In genomic region chr20:44495257-44495656, GRCh38 we compare ENCODE assay signal across 10 cellular contexts. TPM values are rescaled to one million over a fixed set of nuclear protein-coding genes. Genes with fewer than 3 reads are reported as not detected.
DNase-seq lines count a peak whose midpoint lies in the region; ATAC-seq, FAIRE-seq and TF ChIP-seq lines count a peak whose summit lies in the region.
"Had no signal": no experiment of that assay in that cellular context is flagged by ENCODE, and none has a peak within 500 bp of the region (broad histone marks: within the 10 kb centered on the region; RNA-seq: fewer than 3 reads in every experiment).

No MANE protein-coding gene starts in this region.

- H3K4me1 ChIP-seq in A549 (peaks cover 47% of the 10 kb centered on the region), astrocyte (ENCODE audit: insufficient read depth, low read length) (peaks cover 50% of the 10 kb centered on the region), lower lobe of right lung (no peaks in the 10 kb centered on the region), colonic mucosa (no peaks in the 10 kb centered on the region)

- H3K27ac Mint-ChIP-seq in astrocyte (ENCODE audit: unreplicated experiment), result peak overlapping the region; percentile 97

- FAIRE-seq in A549 (lab: Jason Lieb, UNC) (no peak), astrocyte (lab: Jason Lieb, UNC) (no peak)

- H3K27me3 ChIP-seq in astrocyte (ENCODE audit: insufficient read depth, low read length), result no peaks in the 10 kb centered on the region
- no peaks in the 10 kb centered on the region for H3K27me3 ChIP-seq in lower lobe of right lung (ENCODE audit: low read depth)
- H3K27me3 ChIP-seq in colonic mucosa, result no peaks in the 10 kb centered on the region

- intact Hi-C loops in lower lobe of right lung (cut with DNase I), result no loop called here
- intact Hi-C loops in colonic mucosa (cut with DNase I), result no loop called here

- TF ChIP-seq CTCF in A549 (IDR thresholded peaks at IDR 0.05), result no peak
- no peak for TF ChIP-seq CTCF in astrocyte (IDR thresholded peaks at IDR 0.05; ENCODE audit: insufficient read depth, low read depth, low read length)
- TF ChIP-seq CTCF in lower lobe of right lung (IDR thresholded peaks at IDR 0.05), result no peak
- TF ChIP-seq CTCF in colonic mucosa (IDR thresholded peaks at IDR 0.05), result no peak

- H3K9me3 ChIP-seq in A549 (no peaks in the 10 kb centered on the region), astrocyte (ENCODE audit: insufficient read depth, low read depth, low read length) (no peaks in the 10 kb centered on the region), lower lobe of right lung (no peaks in the 10 kb centered on the region), colonic mucosa (no peaks in the 10 kb centered on the region)

- WGBS in A549 (ENCODE audit: missing lambda C conversion rate), result 93% methylated on average over 1 of the region's 1 CpG

- TF ChIP-seq EP300 in A549 (IDR thresholded peaks at IDR 0.05), result peak; percentile 19 to 22; a peak in 2 of 5 replicates

- peaks cover 12% of the 10 kb centered on the region for H3K36me3 Mint-ChIP-seq in astrocyte (ENCODE audit: low read depth, unreplicated experiment)

- H3K4me3 ChIP-seq in A549 (peak overlapping the region; percentile 15; the same call in 1 of the 3 replicates), astrocyte (ENCODE audit: insufficient read depth, low read depth, low read length) (no peak overlapping the region), lower lobe of right lung (no peak overlapping the region), colonic mucosa (no peak overlapping the region)

- peak; percentile 16 to 61 for ATAC-seq in A549
- peak; percentile 76 to 81 for ATAC-seq in lower lobe of right lung
- no peak for ATAC-seq in HG02798 (IDR thresholded peaks at IDR 0.05; ENCODE audit: poor library complexity, unreplicated experiment)

- H3K9me3 Mint-ChIP-seq in astrocyte (ENCODE audit: unreplicated experiment), result no peaks in the 10 kb centered on the region

- H3K79me2 ChIP-seq in astrocyte (ENCODE audit: insufficient read depth, low read length), result no peaks in the 10 kb centered on the region

- no peak for TF ChIP-seq POLR2A in A549 (IDR thresholded peaks at IDR 0.05; ENCODE audit: low read length)

- no peaks in the 10 kb centered on the region for H4K20me1 ChIP-seq in astrocyte (ENCODE audit: insufficient read depth, low read length)

- H3K9ac ChIP-seq in astrocyte (ENCODE audit: low read length) (peak overlapping the region; percentile 77), colonic mucosa (ENCODE audit: low read depth in 2 of 2, low read length in 2 of 2) (no peak overlapping the region)

- TF ChIP-seq RAD21 in A549 (conservative IDR thresholded peaks at IDR 0.05 in 1 of 2, IDR thresholded peaks at IDR 0.05 in 1 of 2), result no peak

- no peak overlapping the region for H2AFZ ChIP-seq in astrocyte (ENCODE audit: low read depth, low read length)

- peaks cover 11% of the 10 kb centered on the region for H3K36me3 ChIP-seq in astrocyte (ENCODE audit: insufficient read depth, low read length)
- peaks cover 97% of the 10 kb centered on the region for H3K36me3 ChIP-seq in lower lobe of right lung
- peaks cover 3% of the 10 kb centered on the region for H3K36me3 ChIP-seq in colonic mucosa

- peaks cover 41% of the 10 kb centered on the region for H3K4me1 Mint-ChIP-seq in astrocyte (ENCODE audit: low read depth, unreplicated experiment)

- H3K4me2 ChIP-seq in A549, result peak overlapping the region; percentile 78
- H3K4me2 ChIP-seq in astrocyte (ENCODE audit: low read length), result peak overlapping the region; percentile 45

- H3K27ac ChIP-seq in A549 (peak overlapping the region; percentile 86 to 90), astrocyte (ENCODE audit: low read depth, low read length) (peak overlapping the region; percentile 98), lower lobe of right lung (peak overlapping the region; percentile 0), colonic mucosa (no peak overlapping the region)

- H3K4me3 Mint-ChIP-seq in astrocyte (ENCODE audit: unreplicated experiment), result no peak overlapping the region

- DNase-seq in A549 (ENCODE audit: low read depth in 1 of 2, low spot score in 1 of 2), result peak in 1 of 2 experiments; percentile 78
- DNase-seq in M059J (ENCODE audit: low read depth), result peak; percentile 89
- peak; percentile 72 for DNase-seq in astrocyte (ENCODE audit: low read depth)
- no peak for DNase-seq in lower lobe of right lung
- DNase-seq in effector CD4-positive, alpha-beta T cell, result no peak
- DNase-seq in colonic mucosa, result no peak
- no peak for DNase-seq in NCI-H510A (lab: John Stamatoyannopoulos, UW)
- DNase-seq: DMS 273 treated with DMSO at 0.1 percent for 48 hours, occipital lobe had no signal

- POLR2A ChIA-PET in A549 (lab: Yijun Ruan, JAX), result interaction anchor here (1.2 kb wide), 1 partner anchor 20 kb away, joined by 7 read pairs; no protein-coding TSS in a partner anchor

- CTCF ChIA-PET in A549 (lab: Yijun Ruan, JAX), result interaction anchor here (1.0 to 2.6 kb wide), 5 partner anchors 26 to 329 kb away, joined by 3 to 10 read pairs (median 3); no protein-coding TSS in a partner anchor

- no peaks in the 10 kb centered on the region for H3K27me3 Mint-ChIP-seq in astrocyte (ENCODE audit: low read depth, unreplicated experiment)

TF ChIP-seq in A549, 52 proteins besides CTCF, POLR2A, EP300 and RAD21:
- peak; percentile 87 to 88 for TF ChIP-seq CEBPB (IDR thresholded peaks at IDR 0.05)
- TF ChIP-seq, protein P1, sequence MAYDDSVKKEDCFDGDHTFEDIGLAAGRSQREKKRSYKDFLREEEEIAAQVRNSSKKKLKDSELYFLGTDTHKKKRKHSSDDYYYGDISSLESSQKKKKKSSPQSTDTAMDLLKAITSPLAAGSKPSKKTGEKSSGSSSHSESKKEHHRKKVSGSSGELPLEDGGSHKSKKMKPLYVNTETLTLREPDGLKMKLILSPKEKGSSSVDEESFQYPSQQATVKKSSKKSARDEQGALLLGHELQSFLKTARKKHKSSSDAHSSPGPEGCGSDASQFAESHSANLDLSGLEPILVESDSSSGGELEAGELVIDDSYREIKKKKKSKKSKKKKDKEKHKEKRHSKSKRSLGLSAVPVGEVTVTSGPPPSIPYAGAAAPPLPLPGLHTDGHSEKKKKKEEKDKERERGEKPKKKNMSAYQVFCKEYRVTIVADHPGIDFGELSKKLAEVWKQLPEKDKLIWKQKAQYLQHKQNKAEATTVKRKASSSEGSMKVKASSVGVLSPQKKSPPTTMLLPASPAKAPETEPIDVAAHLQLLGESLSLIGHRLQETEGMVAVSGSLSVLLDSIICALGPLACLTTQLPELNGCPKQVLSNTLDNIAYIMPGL (CRISPR knock-in tag; IDR thresholded peaks at IDR 0.05; ENCODE audit: borderline replicate concordance), result no peak
- TF ChIP-seq ATOH8 (CRISPR knock-in tag; IDR thresholded peaks at IDR 0.05; ENCODE audit: low read depth), result 0 out of 2 replicates have a peak, but pooled peaks have one; percentile 31
- no peak for TF ChIP-seq RCOR1 (IDR thresholded peaks at IDR 0.05; ENCODE audit: low read depth, low read length)
- peak; percentile 49 for TF ChIP-seq MAFK (IDR thresholded peaks at IDR 0.05; ENCODE audit: partially characterized antibody)
- no peak for TF ChIP-seq TFCP2L1 (CRISPR knock-in tag; IDR thresholded peaks at IDR 0.05)
- peak; percentile 50; the same call in 1 of the 2 replicates for TF ChIP-seq HES2 (IDR thresholded peaks at IDR 0.05)
- no peak for TF ChIP-seq EHMT2 (IDR thresholded peaks at IDR 0.05; ENCODE audit: low read depth)
- TF ChIP-seq RNF2 (IDR thresholded peaks at IDR 0.05; ENCODE audit: borderline replicate concordance, low read depth), result no peak
- no peak for TF ChIP-seq RFX5 (IDR thresholded peaks at IDR 0.05)
- TF ChIP-seq CHD2 (IDR thresholded peaks at IDR 0.05; ENCODE audit: low read length, partially characterized antibody), result no peak
- no peak for TF ChIP-seq HOXB5 (CRISPR knock-in tag; IDR thresholded peaks at IDR 0.05)
- peak; percentile 36; the same call in 1 of the 2 replicates for TF ChIP-seq FOSB (CRISPR knock-in tag; IDR thresholded peaks at IDR 0.05)
- no peak for TF ChIP-seq FOSL2 (IDR thresholded peaks at IDR 0.05)
- TF ChIP-seq FOSL2 (CRISPR knock-in tag; IDR thresholded peaks at IDR 0.05), result peak; percentile 44
TF ChIP-seq in A549: peak in this region for 6.

RNA-seq across cellular contexts. Expression of gene TTPAL, which starts 19.6 kb away (rescaled TPM):
- 9.2 and 11.0 TPM in 2 replicates for polyA plus RNA-seq in A549 (2011; rRNA removed)
- 4.6 and 6.0 TPM in 2 replicates for polyA plus RNA-seq in A549 (2012; cell fraction: cytosol; rRNA removed)
- 8.5 and 9.9 TPM in 2 replicates for polyA plus RNA-seq in A549 (2012; cell fraction: nucleus; rRNA removed)
- polyA plus RNA-seq in A549 (2017; fragmentation: RNase III; extraction: RNeasy Plus Mini Kit Qiagen cat#74134 plus additional on column Dnase treatment), result 9.1 to 9.3 TPM (median 9.3 TPM) in 3 replicates
- 18.8 and 20.5 TPM in 2 replicates for polyA minus RNA-seq in A549 (2011; rRNA and poly(A)+ RNA removed)
- total RNA-seq in M059J (2014; rRNA removed; shearing (Covaris generic)), result 13.7 and 23.4 TPM in 2 replicates
- 23.3 and 25.2 TPM in 2 replicates for total RNA-seq in astrocyte
- total RNA-seq in lower lobe of right lung, result 9.6 TPM
- 10 to 100 TPM in 1 of 2 donors, 1 to 10 TPM in 1; 8.4 to 11.6 TPM for total RNA-seq in colonic mucosa

RNA-seq across cellular contexts. Expression of gene SERINC3, which starts 26.6 kb away (rescaled TPM):
- 159 and 173 TPM in 2 replicates for polyA plus RNA-seq in A549 (2011; rRNA removed)
- 64.4 and 79.5 TPM in 2 replicates for polyA plus RNA-seq in A549 (2012; cell fraction: cytosol; rRNA removed)
- 63.6 and 65.8 TPM in 2 replicates for polyA plus RNA-seq in A549 (2012; cell fraction: nucleus; rRNA removed)
- polyA plus RNA-seq in A549 (2017; fragmentation: RNase III; extraction: RNeasy Plus Mini Kit Qiagen cat#74134 plus additional on column Dnase treatment), result 57.4 to 65.0 TPM (median 62.9 TPM) in 3 replicates
- 246 and 308 TPM in 2 replicates for polyA minus RNA-seq in A549 (2011; rRNA and poly(A)+ RNA removed)
- 116 and 136 TPM in 2 replicates for total RNA-seq in M059J (2014; rRNA removed; shearing (Covaris generic))
- total RNA-seq in astrocyte, result 94.3 and 107 TPM in 2 replicates
- total RNA-seq in lower lobe of right lung, result 133 TPM
- 100 to 1,000 TPM in 1 of 2 donors, 10 to 100 TPM in 1; 82.8 to 121 TPM for total RNA-seq in colonic mucosa

Comparison
In these comparisons a context has a peak if more than half of its experiments do, and no peak if none do; other contexts are left out.
1. DNase-seq: peak in M059J (single experiment) and astrocyte (single experiment); none in lower lobe of right lung (single experiment), effector CD4-positive, alpha-beta T cell (single experiment), colonic mucosa (single experiment) and NCI-H510A (single experiment).